Comparison of ENCODE assay signal across 20 cellular contexts in the genomic region with DNA sequence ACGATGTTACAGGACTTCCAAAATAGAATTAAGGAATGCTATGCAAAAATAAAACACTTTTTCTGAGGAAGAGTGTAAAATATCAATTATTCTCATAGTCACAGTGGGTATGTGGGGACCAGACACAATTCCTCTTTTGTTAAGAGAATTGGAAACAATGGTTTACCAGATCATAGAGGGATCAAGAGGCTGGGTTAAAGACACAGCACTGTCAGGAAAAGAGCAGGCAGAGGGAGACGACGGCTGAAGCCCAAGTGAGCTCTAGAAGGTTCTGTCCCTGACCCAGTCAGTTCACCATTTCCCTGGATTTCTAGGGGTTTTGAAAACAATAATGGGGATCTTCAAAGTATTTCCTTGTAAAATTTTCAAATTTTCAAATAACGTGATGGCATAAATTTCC. TPM values are rescaled to one million over a fixed set of nuclear protein-coding genes. Genes with fewer than 3 reads are reported as not detected.
DNase-seq lines count a peak whose midpoint lies in the region; ATAC-seq and TF ChIP-seq lines count a peak whose summit lies in the region.
"Had no signal": no experiment of that assay in that cellular context is flagged by ENCODE, and none has a peak within 500 bp of the region (broad histone marks: within the 10 kb centered on the region; RNA-seq: fewer than 3 reads in every experiment).

No MANE protein-coding gene starts in this region.

- no peak for TF ChIP-seq POLR2A in gastroesophageal sphincter (IDR thresholded peaks at IDR 0.05)

- TF ChIP-seq CTCF in nephron (IDR thresholded peaks at IDR 0.05; ENCODE audit: unreplicated experiment in 3 of 3), result no peak
- no peak for TF ChIP-seq CTCF in gastroesophageal sphincter (IDR thresholded peaks at IDR 0.05)

- no peaks in the 10 kb centered on the region for H3K27me3 Mint-ChIP-seq in nephron (ENCODE audit: low read depth)

- no peak for ATAC-seq in gastroesophageal sphincter
- ATAC-seq in GM21390 (IDR thresholded peaks at IDR 0.05; ENCODE audit: unreplicated experiment), result no peak

- no peak overlapping the region for H3K4me3 ChIP-seq in gastroesophageal sphincter
- H3K4me3 ChIP-seq: Peyer's patch had no signal

- TF ChIP-seq EP300 in gastroesophageal sphincter (IDR thresholded peaks at IDR 0.05), result no peak

- 81 to 89% methylated on average over 4 of the region's 4 CpGs for WGBS in gastroesophageal sphincter (ENCODE audit: low coverage in 1 of 2), 2 donors

- no peaks in the 10 kb centered on the region for H3K9me3 Mint-ChIP-seq in nephron

- H3K36me3 Mint-ChIP-seq in nephron (ENCODE audit: low read depth), result no peaks in the 10 kb centered on the region

- DNase-seq in Ammon's horn (ENCODE audit: low spot score), result peak; percentile 71
- peak in 13 of 61 donors; percentile 2 to 32 (median 5) for DNase-seq in caudate nucleus (lab: John Stamatoyannopoulos, UW)
- DNase-seq in head of caudate nucleus, result peak in 28 of 42 donors; percentile 7 to 66 (median 35)
- no peak for DNase-seq in LoVo (ENCODE audit: low spot score)
- no peak for DNase-seq in HuH-7.5 (ENCODE audit: low spot score)
- DNase-seq: AML-193, DMS79, IMR-90, Karpas-422, NCI-H1417, NCI-H1694 treated with DMSO at 0.1 percent for 48 hours, NCI-H2081 treated with DMSO at 0.1 percent for 48 hours, NCI-H2171 treated with DMSO at 0.1 percent for 48 hours, NCI-H524 treated with DMSO at 0.1 percent for 48 hours, NCI-H82, Peyer's patch had no signal

- H3K36me3 ChIP-seq in gastroesophageal sphincter, result peaks cover 0 to 17% of the 10 kb centered on the region in 2 donors
- H3K36me3 ChIP-seq: Peyer's patch had no signal

- H3K27ac ChIP-seq in caudate nucleus (ENCODE audit: low read depth, low read length) (peak overlapping the region; percentile 32), gastroesophageal sphincter (no peak overlapping the region)
- H3K27ac ChIP-seq: C4-2B, Peyer's patch had no signal

- H3K4me1 Mint-ChIP-seq in nephron, result peaks cover 54% of the 10 kb centered on the region

- peaks cover 0 to 9% (median 2%) of the 10 kb centered on the region in 3 donors for H3K4me1 ChIP-seq in gastroesophageal sphincter
- H3K4me1 ChIP-seq: Peyer's patch had no signal

- intact Hi-C loops in head of caudate nucleus (cut with DNase I), result no loop called here

- no peaks in the 10 kb centered on the region for H3K9me3 ChIP-seq in gastroesophageal sphincter
- H3K9me3 ChIP-seq: Peyer's patch had no signal

- peak overlapping the region; percentile 1 to 58 (median 9) for H3K27ac Mint-ChIP-seq in nephron

- H3K4me3 Mint-ChIP-seq in nephron, result no peak overlapping the region

- H3K27me3 ChIP-seq in gastroesophageal sphincter, result no peaks in the 10 kb centered on the region
- H3K27me3 ChIP-seq: Peyer's patch had no signal

RNA-seq across cellular contexts. Expression of gene POLR2M, which starts 54.0 kb away (rescaled TPM):
- 10 to 100 TPM; 47.3 to 80.5 (median 59.0) TPM for total RNA-seq in gastroesophageal sphincter

Comparison
In these comparisons a context has a peak if more than half of its experiments do, and no peak if none do; other contexts are left out.
1. DNase-seq: peak in Ammon's horn (single experiment) and head of caudate nucleus (28 of 42); none in LoVo (single experiment) and HuH-7.5 (single experiment).